In the genomic region with DNA sequence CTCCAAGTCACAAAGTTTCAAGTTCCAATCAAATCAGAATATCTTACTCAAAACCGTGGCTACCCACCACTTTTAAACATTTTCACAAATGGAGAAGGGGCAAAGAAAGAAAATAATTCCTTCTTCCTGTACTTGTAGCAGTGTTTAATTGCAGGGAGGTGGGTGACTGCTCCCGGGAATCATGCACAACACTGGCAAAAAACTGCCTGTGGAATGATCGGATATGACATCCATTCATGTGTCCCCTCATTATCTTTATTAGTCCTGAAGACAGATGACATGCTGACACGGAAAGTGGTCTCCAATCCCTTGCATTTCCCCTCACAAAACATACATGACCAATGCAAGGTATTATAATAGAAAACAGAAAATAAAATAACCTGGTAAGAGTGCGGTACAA, we compare ENCODE assay signal across 9 cellular contexts. TPM values are rescaled to one million over a fixed set of nuclear protein-coding genes. Genes with fewer than 3 reads are reported as not detected.
DNase-seq lines count a peak whose midpoint lies in the region; ATAC-seq lines count a peak whose summit lies in the region.
"Had no signal": no experiment of that assay in that cellular context is flagged by ENCODE, and none has a peak within 500 bp of the region (broad histone marks: within the 10 kb centered on the region; RNA-seq: fewer than 3 reads in every experiment).

No MANE protein-coding gene starts in this region.

- H3K36me3 Mint-ChIP-seq in T-cell = no peaks in the 10 kb centered on the region

- H3K9me3 ChIP-seq in GM23248 (ENCODE audit: low read depth) = no peaks in the 10 kb centered on the region

- H3K27me3 Mint-ChIP-seq in T-cell = no peaks in the 10 kb centered on the region

- peak overlapping the region; percentile 85 to 89 (median 88) for H3K4me3 Mint-ChIP-seq in T-cell

- POLR2A ChIA-PET in T-cell (lab: Charles Lee) = interaction anchor here in 1 of 2 donors (0.6 kb wide), 1 partner anchor 33 kb away, joined by 3 read pairs; no protein-coding TSS in a partner anchor

- H4K20me1 ChIP-seq in GM23248 (ENCODE audit: insufficient read depth) = no peaks in the 10 kb centered on the region

- peak overlapping the region in 1 of 2 donors; percentile 1 for H3K27ac Mint-ChIP-seq in T-cell

- H3K4me3 ChIP-seq in GM23248 = peak overlapping the region; percentile 99

- no peak overlapping the region for H2AFZ ChIP-seq in GM23248

- ATAC-seq in T-cell (replicated peaks in 1 of 4) (no peak), GM21367 (IDR thresholded peaks at IDR 0.05; ENCODE audit: unreplicated experiment) (no peak), esophagus mucosa (no peak)

- H3K4me1 ChIP-seq in GM23248 (ENCODE audit: insufficient read depth) = peaks cover 64% of the 10 kb centered on the region

- peaks cover 62 to 71% (median 70%) of the 10 kb centered on the region in 3 donors for H3K4me1 Mint-ChIP-seq in T-cell

- peaks cover 64% of the 10 kb centered on the region for H3F3A ChIP-seq in GM23248 (ENCODE audit: insufficient read depth)

- CTCF ChIA-PET in T-cell (lab: Charles Lee) = no interaction called here

- in situ Hi-C loops in GM23248 (cut with MboI) = loop anchor here (25.0 kb wide), 1 partner anchor 194 kb away; no protein-coding TSS in a partner anchor

- H3K9me3 Mint-ChIP-seq in T-cell = no peaks in the 10 kb centered on the region

- H3K27me3 ChIP-seq in GM23248 (replicated peaks; ENCODE audit: insufficient read depth) = no peaks in the 10 kb centered on the region

- H3K4me2 ChIP-seq in GM23248 (ENCODE audit: unreplicated experiment) = peak overlapping the region; percentile 94

- peaks cover 50% of the 10 kb centered on the region for H3K79me2 ChIP-seq in GM23248 (ENCODE audit: insufficient read depth)

- WGBS in GM23248 (ENCODE audit: low coverage in 1 of 2, low lambda C conversion rate in 2 of 2, missing lambda C conversion rate in 2 of 2), 2 experiments = 85 to 86% methylated on average over 5 of the region's 5 CpGs

- H3K9me2 ChIP-seq in GM23248 (ENCODE audit: insufficient read depth) = no peaks in the 10 kb centered on the region

- DNase-seq in GM23248 (no peak), T-cell (no peak), epithelial cell of prostate (ENCODE audit: low read depth, low spot score) (no peak), retina (peak; percentile 54), COR-L47 (lab: John Stamatoyannopoulos, UW) (no peak), occipital lobe (lab: John Stamatoyannopoulos, UW) (no peak)
- DNase-seq: NCI-H1436 had no signal

- H3K27ac ChIP-seq in GM23248 (0 out of 2 replicates have a peak overlapping the region, but pooled peaks have one; percentile 89), epithelial cell of prostate (peak overlapping the region; percentile 93)

- H3K36me3 ChIP-seq in GM23248 (ENCODE audit: low read depth) = no peaks in the 10 kb centered on the region

- H3K9ac ChIP-seq in GM23248 = peak overlapping the region; percentile 85

RNA-seq across cellular contexts. Expression of a gene that starts 2.0 kb away (rescaled TPM):
- total RNA-seq in GM23248 (2014; rRNA removed; shearing (Covaris generic)) = 61.9 and 69.6 TPM in 2 replicates
- 70.8 and 76.6 TPM in 2 replicates for polyA plus RNA-seq in GM23248 (2016; fragmentation: Nextera tagmentation; extraction: Ambion mirVana)
- total RNA-seq in T-cell (10 to 100 TPM in 4 of 5 donors, 1 to 10 TPM in 1; 9.6 to 12.4 (median 10.3) TPM), occipital lobe (90.5 TPM), esophagus mucosa (12.9 TPM)
